1 cellular context compared by ENCODE assay signal in the genomic region with DNA sequence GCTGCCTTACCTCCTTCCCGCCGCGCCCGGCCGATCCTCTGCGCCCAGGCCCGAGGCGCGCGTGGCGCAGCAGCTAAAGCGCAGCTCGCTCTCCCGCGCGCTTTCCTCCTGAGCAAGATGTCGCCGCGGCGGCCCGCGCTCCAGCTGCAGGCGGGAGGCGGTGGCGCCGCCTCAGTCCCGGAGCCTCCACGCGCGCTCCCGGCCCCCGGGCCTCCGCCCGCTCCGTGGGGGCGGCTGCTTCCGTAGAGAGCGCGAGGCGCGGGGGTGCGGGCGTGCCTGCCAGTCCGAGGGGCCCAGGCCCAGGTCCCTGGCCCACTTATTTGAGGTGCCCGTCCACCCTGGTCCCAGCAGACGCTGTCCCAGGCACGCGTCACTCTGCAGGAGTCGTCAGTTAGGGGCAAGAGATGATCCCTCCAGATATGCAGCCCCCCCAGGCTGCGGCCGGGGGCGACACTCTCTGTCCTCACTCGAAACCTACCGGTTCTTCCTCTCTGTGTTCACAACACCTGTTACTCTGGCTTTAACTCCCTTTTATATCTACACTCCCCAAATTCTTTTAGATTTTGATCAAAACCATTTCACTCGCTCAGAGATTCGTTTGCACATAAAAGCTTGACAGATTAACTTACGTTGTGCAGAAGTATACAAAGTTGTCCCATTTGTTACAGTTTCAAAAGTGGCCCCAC.
TF ChIP-seq lines count a peak whose summit lies in the region.

A gene with protein sequence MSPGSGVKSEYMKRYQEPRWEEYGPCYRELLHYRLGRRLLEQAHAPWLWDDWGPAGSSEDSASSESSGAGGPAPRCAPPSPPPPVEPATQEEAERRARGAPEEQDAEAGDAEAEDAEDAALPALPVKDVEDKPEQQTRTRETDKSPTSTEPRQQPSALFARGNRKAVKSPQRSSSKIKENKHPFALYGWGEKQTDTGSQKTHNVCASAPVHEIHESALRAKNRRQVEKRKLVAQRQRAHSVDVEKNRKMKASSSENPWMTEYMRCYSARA (minus strand): TSS at position 146 of the 686 bp plus-strand sequence. CDS start 582 bp downstream, outside the sequence.

TF ChIP-seq in GM12878, 131 proteins besides CTCF, POLR2A, EP300 and RAD21 (continued from another document and continues in another):
- TF ChIP-seq TCF7 (IDR thresholded peaks at IDR 0.05; ENCODE audit: borderline replicate concordance), result no peak
- TF ChIP-seq SUZ12 (IDR thresholded peaks at IDR 0.05; ENCODE audit: unreplicated experiment), result no peak
- peak; percentile 89; the same call in 1 of the 2 replicates for TF ChIP-seq RB1 (IDR thresholded peaks at IDR 0.05; ENCODE audit: borderline replicate concordance)
- TF ChIP-seq, protein P1, sequence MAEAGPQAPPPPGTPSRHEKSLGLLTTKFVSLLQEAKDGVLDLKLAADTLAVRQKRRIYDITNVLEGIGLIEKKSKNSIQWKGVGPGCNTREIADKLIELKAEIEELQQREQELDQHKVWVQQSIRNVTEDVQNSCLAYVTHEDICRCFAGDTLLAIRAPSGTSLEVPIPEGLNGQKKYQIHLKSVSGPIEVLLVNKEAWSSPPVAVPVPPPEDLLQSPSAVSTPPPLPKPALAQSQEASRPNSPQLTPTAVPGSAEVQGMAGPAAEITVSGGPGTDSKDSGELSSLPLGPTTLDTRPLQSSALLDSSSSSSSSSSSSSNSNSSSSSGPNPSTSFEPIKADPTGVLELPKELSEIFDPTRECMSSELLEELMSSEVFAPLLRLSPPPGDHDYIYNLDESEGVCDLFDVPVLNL (IDR thresholded peaks at IDR 0.05; ENCODE audit: low read depth, low read length), result no peak
- TF ChIP-seq POLR2AphosphoS2 (IDR thresholded peaks at IDR 0.05; ENCODE audit: low read depth, low read length), result no peak
- no peak for TF ChIP-seq RELA (IDR thresholded peaks at IDR 0.05; ENCODE audit: borderline replicate concordance, partially characterized antibody)
- TF ChIP-seq, protein P2, sequence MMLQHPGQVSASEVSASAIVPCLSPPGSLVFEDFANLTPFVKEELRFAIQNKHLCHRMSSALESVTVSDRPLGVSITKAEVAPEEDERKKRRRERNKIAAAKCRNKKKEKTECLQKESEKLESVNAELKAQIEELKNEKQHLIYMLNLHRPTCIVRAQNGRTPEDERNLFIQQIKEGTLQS (IDR thresholded peaks at IDR 0.05; ENCODE audit: borderline replicate concordance, extremely low read depth, low read depth, low read length), result no peak
- 0 out of 2 replicates have a peak, but pooled peaks have one; percentile 20 for TF ChIP-seq TAF1 (IDR thresholded peaks at IDR 0.05; ENCODE audit: borderline replicate concordance, low read depth, low read length)
- no peak for TF ChIP-seq RBBP5 (conservative IDR thresholded peaks at IDR 0.05)
- no peak for TF ChIP-seq SREBF2 (IDR thresholded peaks at IDR 0.05; ENCODE audit: low read length)
- TF ChIP-seq STAT3 (IDR thresholded peaks at IDR 0.05; ENCODE audit: low read depth, low read length), result no peak
- no peak for TF ChIP-seq CBX3 (IDR thresholded peaks at IDR 0.05; ENCODE audit: borderline replicate concordance, low read depth)
- no peak for TF ChIP-seq MEF2B (IDR thresholded peaks at IDR 0.05; ENCODE audit: partially characterized antibody, poor library complexity, severe bottlenecking)
- no peak for TF ChIP-seq POU2F2 (IDR thresholded peaks at IDR 0.05; ENCODE audit: borderline replicate concordance, low read depth, low read length)
- TF ChIP-seq MTA2 (IDR thresholded peaks at IDR 0.05; ENCODE audit: low read depth), result no peak
- TF ChIP-seq IKZF2 (IDR thresholded peaks at IDR 0.05), result no peak
- TF ChIP-seq, protein P3, sequence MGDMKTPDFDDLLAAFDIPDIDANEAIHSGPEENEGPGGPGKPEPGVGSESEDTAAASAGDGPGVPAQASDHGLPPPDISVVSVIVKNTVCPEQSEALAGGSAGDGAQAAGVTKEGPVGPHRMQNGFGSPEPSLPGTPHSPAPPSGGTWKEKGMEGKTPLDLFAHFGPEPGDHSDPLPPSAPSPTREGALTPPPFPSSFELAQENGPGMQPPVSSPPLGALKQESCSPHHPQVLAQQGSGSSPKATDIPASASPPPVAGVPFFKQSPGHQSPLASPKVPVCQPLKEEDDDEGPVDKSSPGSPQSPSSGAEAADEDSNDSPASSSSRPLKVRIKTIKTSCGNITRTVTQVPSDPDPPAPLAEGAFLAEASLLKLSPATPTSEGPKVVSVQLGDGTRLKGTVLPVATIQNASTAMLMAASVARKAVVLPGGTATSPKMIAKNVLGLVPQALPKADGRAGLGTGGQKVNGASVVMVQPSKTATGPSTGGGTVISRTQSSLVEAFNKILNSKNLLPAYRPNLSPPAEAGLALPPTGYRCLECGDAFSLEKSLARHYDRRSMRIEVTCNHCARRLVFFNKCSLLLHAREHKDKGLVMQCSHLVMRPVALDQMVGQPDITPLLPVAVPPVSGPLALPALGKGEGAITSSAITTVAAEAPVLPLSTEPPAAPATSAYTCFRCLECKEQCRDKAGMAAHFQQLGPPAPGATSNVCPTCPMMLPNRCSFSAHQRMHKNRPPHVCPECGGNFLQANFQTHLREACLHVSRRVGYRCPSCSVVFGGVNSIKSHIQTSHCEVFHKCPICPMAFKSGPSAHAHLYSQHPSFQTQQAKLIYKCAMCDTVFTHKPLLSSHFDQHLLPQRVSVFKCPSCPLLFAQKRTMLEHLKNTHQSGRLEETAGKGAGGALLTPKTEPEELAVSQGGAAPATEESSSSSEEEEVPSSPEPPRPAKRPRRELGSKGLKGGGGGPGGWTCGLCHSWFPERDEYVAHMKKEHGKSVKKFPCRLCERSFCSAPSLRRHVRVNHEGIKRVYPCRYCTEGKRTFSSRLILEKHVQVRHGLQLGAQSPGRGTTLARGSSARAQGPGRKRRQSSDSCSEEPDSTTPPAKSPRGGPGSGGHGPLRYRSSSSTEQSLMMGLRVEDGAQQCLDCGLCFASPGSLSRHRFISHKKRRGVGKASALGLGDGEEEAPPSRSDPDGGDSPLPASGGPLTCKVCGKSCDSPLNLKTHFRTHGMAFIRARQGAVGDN (IDR thresholded peaks at IDR 0.05), result no peak
- TF ChIP-seq HDGF (IDR thresholded peaks at IDR 0.05), result no peak
- no peak for TF ChIP-seq YBX1 (IDR thresholded peaks at IDR 0.05)
- TF ChIP-seq ATF7 (IDR thresholded peaks at IDR 0.05; ENCODE audit: low read depth), result no peak
- TF ChIP-seq SMARCA5 (IDR thresholded peaks at IDR 0.05), result 0 out of 2 replicates have a peak, but pooled peaks have one; percentile 40
- no peak for TF ChIP-seq CEBPB (IDR thresholded peaks at IDR 0.05; ENCODE audit: borderline replicate concordance in 1 of 2, low read depth in 2 of 2, low read length in 2 of 2)
- TF ChIP-seq, protein P4, sequence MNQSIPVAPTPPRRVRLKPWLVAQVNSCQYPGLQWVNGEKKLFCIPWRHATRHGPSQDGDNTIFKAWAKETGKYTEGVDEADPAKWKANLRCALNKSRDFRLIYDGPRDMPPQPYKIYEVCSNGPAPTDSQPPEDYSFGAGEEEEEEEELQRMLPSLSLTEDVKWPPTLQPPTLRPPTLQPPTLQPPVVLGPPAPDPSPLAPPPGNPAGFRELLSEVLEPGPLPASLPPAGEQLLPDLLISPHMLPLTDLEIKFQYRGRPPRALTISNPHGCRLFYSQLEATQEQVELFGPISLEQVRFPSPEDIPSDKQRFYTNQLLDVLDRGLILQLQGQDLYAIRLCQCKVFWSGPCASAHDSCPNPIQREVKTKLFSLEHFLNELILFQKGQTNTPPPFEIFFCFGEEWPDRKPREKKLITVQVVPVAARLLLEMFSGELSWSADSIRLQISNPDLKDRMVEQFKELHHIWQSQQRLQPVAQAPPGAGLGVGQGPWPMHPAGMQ (IDR thresholded peaks at IDR 0.05; ENCODE audit: borderline replicate concordance), result no peak
- TF ChIP-seq LARP7 (IDR thresholded peaks at IDR 0.05), result peak; percentile 79; the same call in 1 of the 2 replicates
- TF ChIP-seq SMAD1 (IDR thresholded peaks at IDR 0.05; ENCODE audit: low read depth, partially characterized antibody), result no peak
- TF ChIP-seq ZNF622 (IDR thresholded peaks at IDR 0.05), result no peak
- TF ChIP-seq KAT2A (conservative IDR thresholded peaks at IDR 0.05; ENCODE audit: control insufficient read depth, low read depth, low read length), result no peak
- TF ChIP-seq, protein P5, sequence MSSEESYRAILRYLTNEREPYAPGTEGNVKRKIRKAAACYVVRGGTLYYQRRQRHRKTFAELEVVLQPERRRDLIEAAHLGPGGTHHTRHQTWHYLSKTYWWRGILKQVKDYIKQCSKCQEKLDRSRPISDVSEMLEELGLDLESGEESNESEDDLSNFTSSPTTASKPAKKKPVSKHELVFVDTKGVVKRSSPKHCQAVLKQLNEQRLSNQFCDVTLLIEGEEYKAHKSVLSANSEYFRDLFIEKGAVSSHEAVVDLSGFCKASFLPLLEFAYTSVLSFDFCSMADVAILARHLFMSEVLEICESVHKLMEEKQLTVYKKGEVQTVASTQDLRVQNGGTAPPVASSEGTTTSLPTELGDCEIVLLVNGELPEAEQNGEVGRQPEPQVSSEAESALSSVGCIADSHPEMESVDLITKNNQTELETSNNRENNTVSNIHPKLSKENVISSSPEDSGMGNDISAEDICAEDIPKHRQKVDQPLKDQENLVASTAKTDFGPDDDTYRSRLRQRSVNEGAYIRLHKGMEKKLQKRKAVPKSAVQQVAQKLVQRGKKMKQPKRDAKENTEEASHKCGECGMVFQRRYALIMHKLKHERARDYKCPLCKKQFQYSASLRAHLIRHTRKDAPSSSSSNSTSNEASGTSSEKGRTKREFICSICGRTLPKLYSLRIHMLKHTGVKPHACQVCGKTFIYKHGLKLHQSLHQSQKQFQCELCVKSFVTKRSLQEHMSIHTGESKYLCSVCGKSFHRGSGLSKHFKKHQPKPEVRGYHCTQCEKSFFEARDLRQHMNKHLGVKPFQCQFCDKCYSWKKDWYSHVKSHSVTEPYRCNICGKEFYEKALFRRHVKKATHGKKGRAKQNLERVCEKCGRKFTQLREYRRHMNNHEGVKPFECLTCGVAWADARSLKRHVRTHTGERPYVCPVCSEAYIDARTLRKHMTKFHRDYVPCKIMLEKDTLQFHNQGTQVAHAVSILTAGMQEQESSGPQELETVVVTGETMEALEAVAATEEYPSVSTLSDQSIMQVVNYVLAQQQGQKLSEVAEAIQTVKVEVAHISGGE (CRISPR knock-in tag; IDR thresholded peaks at IDR 0.05), result no peak
- peak; percentile 65; the same call in 1 of the 2 replicates for TF ChIP-seq YY1 (IDR thresholded peaks at IDR 0.05; ENCODE audit: low read depth, low read length)
- TF ChIP-seq, protein P6, sequence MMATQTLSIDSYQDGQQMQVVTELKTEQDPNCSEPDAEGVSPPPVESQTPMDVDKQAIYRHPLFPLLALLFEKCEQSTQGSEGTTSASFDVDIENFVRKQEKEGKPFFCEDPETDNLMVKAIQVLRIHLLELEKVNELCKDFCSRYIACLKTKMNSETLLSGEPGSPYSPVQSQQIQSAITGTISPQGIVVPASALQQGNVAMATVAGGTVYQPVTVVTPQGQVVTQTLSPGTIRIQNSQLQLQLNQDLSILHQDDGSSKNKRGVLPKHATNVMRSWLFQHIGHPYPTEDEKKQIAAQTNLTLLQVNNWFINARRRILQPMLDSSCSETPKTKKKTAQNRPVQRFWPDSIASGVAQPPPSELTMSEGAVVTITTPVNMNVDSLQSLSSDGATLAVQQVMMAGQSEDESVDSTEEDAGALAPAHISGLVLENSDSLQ (IDR thresholded peaks at IDR 0.05), result no peak
- no peak for TF ChIP-seq CBFB (IDR thresholded peaks at IDR 0.05; ENCODE audit: low read depth)
- TF ChIP-seq CREM (IDR thresholded peaks at IDR 0.05; ENCODE audit: low read depth), result no peak
- TF ChIP-seq ZZZ3 (IDR thresholded peaks at IDR 0.05; ENCODE audit: control insufficient read depth, insufficient read length, low read depth), result no peak
- TF ChIP-seq JUND (IDR thresholded peaks at IDR 0.05; ENCODE audit: low read depth, low read length), result no peak
- no peak for TF ChIP-seq KDM1A (IDR thresholded peaks at IDR 0.05; ENCODE audit: borderline replicate concordance)
- TF ChIP-seq BRCA1 (IDR thresholded peaks at IDR 0.05; ENCODE audit: low read depth, low read length), result no peak
- no peak for TF ChIP-seq PAX8 (IDR thresholded peaks at IDR 0.05)
- TF ChIP-seq, protein P7, sequence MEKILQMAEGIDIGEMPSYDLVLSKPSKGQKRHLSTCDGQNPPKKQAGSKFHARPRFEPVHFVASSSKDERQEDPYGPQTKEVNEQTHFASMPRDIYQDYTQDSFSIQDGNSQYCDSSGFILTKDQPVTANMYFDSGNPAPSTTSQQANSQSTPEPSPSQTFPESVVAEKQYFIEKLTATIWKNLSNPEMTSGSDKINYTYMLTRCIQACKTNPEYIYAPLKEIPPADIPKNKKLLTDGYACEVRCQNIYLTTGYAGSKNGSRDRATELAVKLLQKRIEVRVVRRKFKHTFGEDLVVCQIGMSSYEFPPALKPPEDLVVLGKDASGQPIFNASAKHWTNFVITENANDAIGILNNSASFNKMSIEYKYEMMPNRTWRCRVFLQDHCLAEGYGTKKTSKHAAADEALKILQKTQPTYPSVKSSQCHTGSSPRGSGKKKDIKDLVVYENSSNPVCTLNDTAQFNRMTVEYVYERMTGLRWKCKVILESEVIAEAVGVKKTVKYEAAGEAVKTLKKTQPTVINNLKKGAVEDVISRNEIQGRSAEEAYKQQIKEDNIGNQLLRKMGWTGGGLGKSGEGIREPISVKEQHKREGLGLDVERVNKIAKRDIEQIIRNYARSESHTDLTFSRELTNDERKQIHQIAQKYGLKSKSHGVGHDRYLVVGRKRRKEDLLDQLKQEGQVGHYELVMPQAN (conservative IDR thresholded peaks at IDR 0.05), result peak; percentile 45
- TF ChIP-seq TARDBP (IDR thresholded peaks at IDR 0.05; ENCODE audit: borderline replicate concordance), result no peak
- no peak for TF ChIP-seq RCOR1 (conservative IDR thresholded peaks at IDR 0.05; ENCODE audit: low read depth, low read length)
- TF ChIP-seq, protein P8, sequence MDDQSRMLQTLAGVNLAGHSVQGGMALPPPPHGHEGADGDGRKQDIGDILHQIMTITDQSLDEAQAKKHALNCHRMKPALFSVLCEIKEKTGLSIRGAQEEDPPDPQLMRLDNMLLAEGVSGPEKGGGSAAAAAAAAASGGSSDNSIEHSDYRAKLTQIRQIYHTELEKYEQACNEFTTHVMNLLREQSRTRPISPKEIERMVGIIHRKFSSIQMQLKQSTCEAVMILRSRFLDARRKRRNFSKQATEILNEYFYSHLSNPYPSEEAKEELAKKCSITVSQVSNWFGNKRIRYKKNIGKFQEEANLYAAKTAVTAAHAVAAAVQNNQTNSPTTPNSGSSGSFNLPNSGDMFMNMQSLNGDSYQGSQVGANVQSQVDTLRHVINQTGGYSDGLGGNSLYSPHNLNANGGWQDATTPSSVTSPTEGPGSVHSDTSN (IDR thresholded peaks at IDR 0.05; ENCODE audit: insufficient replicate concordance, low read depth, low read length), result no peak
- TF ChIP-seq SPI1 (IDR thresholded peaks at IDR 0.05; ENCODE audit: borderline replicate concordance, insufficient read depth, low read depth, low read length), result no peak
- no peak for TF ChIP-seq RFX5 (IDR thresholded peaks at IDR 0.05; ENCODE audit: low read depth, low read length)
